ENCODE assay signal across 25 cellular contexts in the genomic region with DNA sequence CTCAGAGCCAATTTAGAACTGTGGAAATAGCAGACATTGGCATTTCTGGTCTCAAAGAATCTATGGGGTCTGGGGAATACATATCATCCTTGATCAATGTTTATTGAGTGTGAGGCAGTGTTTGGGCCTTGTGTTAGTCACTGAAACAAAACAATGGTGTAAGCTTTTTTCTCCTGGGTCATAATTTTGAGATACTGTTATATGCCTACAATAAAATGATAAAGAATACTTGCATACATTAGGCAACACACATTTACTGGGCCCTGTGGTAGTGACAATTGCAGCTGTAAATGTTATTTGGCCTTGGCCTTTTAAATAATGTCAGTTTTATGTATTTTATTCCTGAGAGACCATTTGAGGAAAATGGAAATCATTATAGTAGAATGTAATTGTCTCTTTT.
"Had no signal": no experiment of that assay in that cellular context is flagged by ENCODE, and none has a peak within 500 bp of the region (broad histone marks: within the 10 kb centered on the region; RNA-seq: fewer than 3 reads in every experiment).

No MANE protein-coding gene starts in this region.

- FAIRE-seq: small intestine, urothelium cell line had no signal

- H3K4me1 ChIP-seq: neural progenitor cell, parathyroid adenoma, psoas muscle, right lobe of liver, sigmoid colon, thyroid gland, tibial nerve, upper lobe of left lung, vagina had no signal

- H3K4me3 ChIP-seq: neural progenitor cell, ovary, psoas muscle, right lobe of liver, sigmoid colon, stomach, thoracic aorta, thyroid gland, tibial nerve, upper lobe of left lung, vagina had no signal

- ATAC-seq: psoas muscle; right cardiac atrium; right lobe of liver; stimulated activated effector memory CD8-positive, alpha-beta T cell treated with anti-CD3 and anti-CD28 coated beads, Interleukin-12 subunit alpha, Interleukin-12 subunit beta, amount 100 ng/mL, for 72 hours; stimulated activated naive B cell treated with anti-CD40 and anti-IgM and Interleukin-4, amounts not matched to agents 10 μg/mL and 1 μg/mL and 100 μg/mL, for 72 hours had no signal

- H3K9me3 ChIP-seq: ovary, psoas muscle, right lobe of liver, sigmoid colon, stomach, thoracic aorta, thyroid gland, upper lobe of left lung, vagina had no signal

- H3K27ac ChIP-seq: neural progenitor cell, ovary, parathyroid adenoma, psoas muscle, right lobe of liver, sigmoid colon, stomach, thoracic aorta, thyroid gland, tibial nerve, upper lobe of left lung, vagina had no signal

- H3K36me3 ChIP-seq: neural progenitor cell, ovary, right lobe of liver, sigmoid colon, stomach, thoracic aorta, thyroid gland, tibial nerve, upper lobe of left lung, vagina had no signal

- DNase-seq: occipital lobe; ovary; posterior cingulate gyrus; psoas muscle; right cardiac atrium; right lobe of liver; sigmoid colon; small intestine; stimulated activated CD4-positive, alpha-beta T cell treated with anti-CD3 and anti-CD28 coated beads, Interleukin-15, amount 100 ng/mL, for 24 hours; stimulated activated CD4-positive, alpha-beta T cell treated with anti-CD3 and anti-CD28 coated beads, Interleukin-2, amount 100 ng/mL, for 24 hours; stimulated activated CD4-positive, alpha-beta T cell treated with anti-CD3 and anti-CD28 coated beads, Interleukin-2, amount 100 ng/mL, for 48 hours; stimulated activated CD4-positive, alpha-beta T cell treated with anti-CD3 and anti-CD28 coated beads, Interleukin-4, amount 100 ng/mL, for 24 hours; stimulated activated naive B cell treated with anti-CD40 and anti-IgM and Interleukin-4, amounts not matched to agents 10 μg/mL and 1 μg/mL and 100 μg/mL, for 72 hours; stimulated activated naive CD4-positive, alpha-beta T cell treated with Interleukin-2 at 50 U/mL for 16 hours; stomach; thyroid gland; trophoblast cell; upper lobe of left lung had no signal

- H3K9ac ChIP-seq: neural progenitor cell, parathyroid adenoma had no signal
